8 cellular contexts compared by ENCODE assay signal in the genomic region with DNA sequence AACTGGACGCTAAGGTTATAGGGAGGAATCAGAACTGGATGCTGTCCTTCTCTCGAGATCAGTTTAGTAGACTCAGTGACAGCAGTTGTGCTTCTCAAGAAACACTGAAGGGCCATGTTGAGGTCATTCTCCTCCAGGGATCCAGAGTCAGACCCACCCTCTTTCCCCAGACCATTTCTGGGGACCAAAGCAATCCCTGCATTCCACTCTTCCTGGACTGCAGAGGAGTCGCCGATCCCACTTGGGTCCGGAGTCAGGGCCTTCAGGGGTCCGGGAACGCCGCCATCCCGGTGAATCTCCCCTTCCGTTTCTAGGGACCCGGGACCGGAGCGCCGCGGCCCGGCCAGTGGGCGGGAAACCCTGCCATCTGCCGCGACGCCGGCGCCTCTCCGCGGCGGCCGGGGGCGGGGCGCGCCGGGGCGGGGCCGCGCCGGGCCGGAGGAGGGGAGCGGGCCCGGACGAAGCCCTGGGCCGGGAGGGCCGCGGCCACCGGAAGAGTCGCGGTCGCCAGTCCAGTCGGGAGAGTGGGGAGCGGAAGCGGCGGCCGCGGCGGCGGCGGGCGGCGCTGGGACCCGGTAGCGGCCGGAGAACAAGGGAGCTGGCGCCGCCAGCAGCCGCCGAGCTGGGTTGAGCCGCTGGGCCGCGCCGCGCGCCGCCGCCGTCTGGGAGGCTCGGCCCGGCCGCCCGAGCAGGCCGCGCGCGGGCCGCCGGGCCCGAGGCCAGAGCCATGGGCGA. TPM values are rescaled to one million over a fixed set of nuclear protein-coding genes. Genes with fewer than 3 reads are reported as not detected.
DNase-seq lines count a peak whose midpoint lies in the region; ATAC-seq and TF ChIP-seq lines count a peak whose summit lies in the region.

A gene (plus strand): TSS at position 469 of the 735 bp plus-strand sequence. CDS start 259 bp downstream, at position 728.

- H3K27me3 ChIP-seq in ectodermal cell (ENCODE audit: control insufficient read depth, insufficient read depth, low read length, poor library complexity, severe bottlenecking) (no peaks in the 10 kb centered on the region), right lobe of liver (no peaks in the 10 kb centered on the region)

- H3K36me3 ChIP-seq in ectodermal cell (ENCODE audit: control insufficient read depth, insufficient read depth, low read length) (no peaks in the 10 kb centered on the region), right lobe of liver (no peaks in the 10 kb centered on the region)

- DNase-seq in AG08395 (ENCODE audit: low spot score) (peak; percentile 85), NCI-H2171 (lab: John Stamatoyannopoulos, UW) (peak; percentile 26), right lobe of liver (peak; percentile 81 to 84 (median 82))
- DNase-seq in activated CD4-positive, alpha-beta T cell treated with anti-CD3 and anti-CD28 coated beads, Interleukin-2, amount 50 U/mL, for 1 hour = peak; percentile 17
- peak; percentile 56 for DNase-seq in stimulated activated CD8-positive, alpha-beta memory T cell treated with anti-CD3 and anti-CD28 coated beads, Interleukin-4, amount 100 ng/mL, for 48 hours

- TF ChIP-seq POLR2A in right lobe of liver (IDR thresholded peaks at IDR 0.05) = peak; percentile 54

- TF ChIP-seq CTCF in right lobe of liver (IDR thresholded peaks at IDR 0.05) = peak in 1 of 4 donors; percentile 8

- peak; percentile 50 for ATAC-seq in GM18517 (IDR thresholded peaks at IDR 0.05; ENCODE audit: unreplicated experiment)
- ATAC-seq in HG02943 (IDR thresholded peaks at IDR 0.05; ENCODE audit: low read depth, unreplicated experiment) = peak; percentile 70
- peak; percentile 90 to 96 (median 93) for ATAC-seq in right lobe of liver

- peak within 1 kb of the TSS; percentile 89 for H3K4me3 ChIP-seq in ectodermal cell (ENCODE audit: insufficient read depth, low read depth, low read length)
- H3K4me3 ChIP-seq in right lobe of liver = peak within 1 kb of the TSS; percentile 86 to 93 (median 93)

- no peaks in the 10 kb centered on the region for H3K9me3 ChIP-seq in ectodermal cell (ENCODE audit: control insufficient read depth, low read length)
- H3K9me3 ChIP-seq in right lobe of liver = no peaks in the 10 kb centered on the region

- intact Hi-C loops in right lobe of liver (cut with DNase I) = no loop called here

- H3K4me1 ChIP-seq in ectodermal cell (ENCODE audit: control insufficient read depth, insufficient read depth, low read length) (peaks cover 20% of the 10 kb centered on the region), right lobe of liver (peaks cover 0 to 26% (median 11%) of the 10 kb centered on the region in 4 donors)

- H3K27ac ChIP-seq in ectodermal cell (ENCODE audit: insufficient read depth, low read depth, low read length, poor library complexity, severe bottlenecking) (peak within 1 kb of the TSS; percentile 90), right lobe of liver (peak within 1 kb of the TSS; percentile 54 to 75 (median 62))

- 1% methylated on average over 84 of the region's 84 CpGs for WGBS in ectodermal cell, 2 experiments
- 1% methylated on average over 14 of the region's 84 CpGs for WGBS in right lobe of liver (ENCODE audit: insufficient coverage, low coverage, low lambda C conversion rate, missing lambda C conversion rate)

RNA-seq across cellular contexts. Expression of the gene that starts here (rescaled TPM):
- polyA plus RNA-seq in ectodermal cell (2013, experiment 1 of 4) = 62.2 TPM
- polyA plus RNA-seq in ectodermal cell (2013, experiment 2 of 4) = 65.2 TPM
- 52.0 TPM for polyA plus RNA-seq in ectodermal cell (2013, experiment 3 of 4)
- polyA plus RNA-seq in ectodermal cell (2013, experiment 4 of 4) = 56.7 TPM
- 10 to 100 TPM; 18.9 to 28.1 (median 21.8) TPM for total RNA-seq in right lobe of liver

Comparison
In these comparisons a context has a peak if more than half of its experiments do, and no peak if none do; other contexts are left out.
1. Peak in every context shown above with its lines: DNase-seq, ATAC-seq, H3K4me3 ChIP-seq and H3K27ac ChIP-seq.
2. DNase-seq: peak in every context shown above with its lines; median percentile 85 in AG08395; 82 in right lobe of liver; 56 in stimulated activated CD8-positive, alpha-beta memory T cell treated with anti-CD3 and anti-CD28 coated beads, Interleukin-4, amount 100 ng/mL, for 48 hours; 26 in NCI-H2171; 17 in activated CD4-positive, alpha-beta T cell treated with anti-CD3 and anti-CD28 coated beads, Interleukin-2, amount 50 U/mL, for 1 hour.